In the genomic region with DNA sequence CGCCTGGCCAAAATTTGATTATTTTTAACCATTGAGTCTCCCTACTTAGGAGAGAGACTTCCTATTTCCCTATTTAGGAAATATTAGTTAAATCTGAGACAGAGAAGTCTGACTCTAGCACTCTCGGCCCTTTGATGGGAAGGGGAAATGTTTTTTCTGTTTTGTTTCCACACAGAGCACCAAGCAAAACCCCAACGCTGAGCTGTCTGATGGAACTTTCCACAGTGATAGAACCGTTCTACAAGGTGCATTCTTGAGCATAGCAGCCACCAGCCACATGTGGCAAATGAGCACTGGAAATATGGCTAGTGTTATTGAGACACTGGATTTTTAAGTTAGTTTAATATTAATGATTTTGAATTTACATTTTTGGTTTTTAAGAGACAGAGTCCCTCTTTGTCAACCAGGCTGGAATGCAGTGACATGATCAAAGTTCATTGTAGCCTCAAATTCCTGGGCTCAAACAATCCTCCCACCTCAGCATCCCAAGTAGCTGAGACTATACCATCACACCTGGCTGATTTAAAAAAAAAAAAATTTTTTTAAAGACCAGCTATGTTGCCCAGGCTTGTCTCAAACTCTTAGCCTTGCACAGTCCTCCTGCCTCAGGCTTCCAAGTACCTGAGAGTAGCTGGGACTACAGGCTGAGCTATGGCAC, we compare ENCODE assay signal across 2 cellular contexts.
A peak's percentile ranks its signal among the peaks of the same experiment; 100 is the strongest.
TF ChIP-seq lines count a peak whose summit lies in the region.

No MANE protein-coding gene starts in this region.

TF ChIP-seq in HepG2, 621 proteins besides CTCF, POLR2A, EP300 and RAD21 (continues in another document):
- TF ChIP-seq, protein P1, sequence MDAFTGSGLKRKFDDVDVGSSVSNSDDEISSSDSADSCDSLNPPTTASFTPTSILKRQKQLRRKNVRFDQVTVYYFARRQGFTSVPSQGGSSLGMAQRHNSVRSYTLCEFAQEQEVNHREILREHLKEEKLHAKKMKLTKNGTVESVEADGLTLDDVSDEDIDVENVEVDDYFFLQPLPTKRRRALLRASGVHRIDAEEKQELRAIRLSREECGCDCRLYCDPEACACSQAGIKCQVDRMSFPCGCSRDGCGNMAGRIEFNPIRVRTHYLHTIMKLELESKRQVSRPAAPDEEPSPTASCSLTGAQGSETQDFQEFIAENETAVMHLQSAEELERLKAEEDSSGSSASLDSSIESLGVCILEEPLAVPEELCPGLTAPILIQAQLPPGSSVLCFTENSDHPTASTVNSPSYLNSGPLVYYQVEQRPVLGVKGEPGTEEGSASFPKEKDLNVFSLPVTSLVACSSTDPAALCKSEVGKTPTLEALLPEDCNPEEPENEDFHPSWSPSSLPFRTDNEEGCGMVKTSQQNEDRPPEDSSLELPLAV (CRISPR knock-in tag; conservative IDR thresholded peaks at IDR 0.05; ENCODE audit: low read depth) = no peak
- TF ChIP-seq ZNF354B (CRISPR knock-in tag; IDR thresholded peaks at IDR 0.05) (no peak), ARNT2 (CRISPR knock-in tag; IDR thresholded peaks at IDR 0.05; ENCODE audit: low read depth) (no peak), MAFF (IDR thresholded peaks at IDR 0.05; ENCODE audit: low read depth, low read length) (no peak), ZNF431 (CRISPR knock-in tag; IDR thresholded peaks at IDR 0.05; ENCODE audit: borderline replicate concordance, low read depth) (no peak), NFIB (CRISPR knock-in tag; IDR thresholded peaks at IDR 0.05; ENCODE audit: borderline replicate concordance) (no peak), SOX6 (IDR thresholded peaks at IDR 0.05) (no peak), SOX6 (CRISPR knock-in tag; IDR thresholded peaks at IDR 0.05) (0 out of 2 replicates have a peak, but pooled peaks have one; percentile 18), NBN (conservative IDR thresholded peaks at IDR 0.05) (no peak), ZNF326 (CRISPR knock-in tag; IDR thresholded peaks at IDR 0.05; ENCODE audit: borderline replicate concordance) (no peak), SOX13 (IDR thresholded peaks at IDR 0.05) (no peak), SOX13 (CRISPR knock-in tag; conservative IDR thresholded peaks at IDR 0.05 in 1 of 2, IDR thresholded peaks at IDR 0.05 in 1 of 2) (0 out of 4 replicates have a peak, but pooled peaks of 1 of the 2 experiments have one; percentile 19), MAZ (IDR thresholded peaks at IDR 0.05; ENCODE audit: borderline replicate concordance, low read depth, low read length) (no peak), MAZ (CRISPR knock-in tag; IDR thresholded peaks at IDR 0.05; ENCODE audit: low read depth) (no peak), HNRNPL (IDR thresholded peaks at IDR 0.05; ENCODE audit: low read depth, low read length) (no peak), ELF1 (CRISPR knock-in tag; IDR thresholded peaks at IDR 0.05) (no peak), RXRA (CRISPR knock-in tag; IDR thresholded peaks at IDR 0.05) (no peak), ZNF34 (CRISPR knock-in tag; IDR thresholded peaks at IDR 0.05; ENCODE audit: borderline replicate concordance) (no peak), KLF16 (CRISPR knock-in tag; IDR thresholded peaks at IDR 0.05) (no peak), RFX3 (CRISPR knock-in tag; IDR thresholded peaks at IDR 0.05) (no peak)
- TF ChIP-seq, protein P2, sequence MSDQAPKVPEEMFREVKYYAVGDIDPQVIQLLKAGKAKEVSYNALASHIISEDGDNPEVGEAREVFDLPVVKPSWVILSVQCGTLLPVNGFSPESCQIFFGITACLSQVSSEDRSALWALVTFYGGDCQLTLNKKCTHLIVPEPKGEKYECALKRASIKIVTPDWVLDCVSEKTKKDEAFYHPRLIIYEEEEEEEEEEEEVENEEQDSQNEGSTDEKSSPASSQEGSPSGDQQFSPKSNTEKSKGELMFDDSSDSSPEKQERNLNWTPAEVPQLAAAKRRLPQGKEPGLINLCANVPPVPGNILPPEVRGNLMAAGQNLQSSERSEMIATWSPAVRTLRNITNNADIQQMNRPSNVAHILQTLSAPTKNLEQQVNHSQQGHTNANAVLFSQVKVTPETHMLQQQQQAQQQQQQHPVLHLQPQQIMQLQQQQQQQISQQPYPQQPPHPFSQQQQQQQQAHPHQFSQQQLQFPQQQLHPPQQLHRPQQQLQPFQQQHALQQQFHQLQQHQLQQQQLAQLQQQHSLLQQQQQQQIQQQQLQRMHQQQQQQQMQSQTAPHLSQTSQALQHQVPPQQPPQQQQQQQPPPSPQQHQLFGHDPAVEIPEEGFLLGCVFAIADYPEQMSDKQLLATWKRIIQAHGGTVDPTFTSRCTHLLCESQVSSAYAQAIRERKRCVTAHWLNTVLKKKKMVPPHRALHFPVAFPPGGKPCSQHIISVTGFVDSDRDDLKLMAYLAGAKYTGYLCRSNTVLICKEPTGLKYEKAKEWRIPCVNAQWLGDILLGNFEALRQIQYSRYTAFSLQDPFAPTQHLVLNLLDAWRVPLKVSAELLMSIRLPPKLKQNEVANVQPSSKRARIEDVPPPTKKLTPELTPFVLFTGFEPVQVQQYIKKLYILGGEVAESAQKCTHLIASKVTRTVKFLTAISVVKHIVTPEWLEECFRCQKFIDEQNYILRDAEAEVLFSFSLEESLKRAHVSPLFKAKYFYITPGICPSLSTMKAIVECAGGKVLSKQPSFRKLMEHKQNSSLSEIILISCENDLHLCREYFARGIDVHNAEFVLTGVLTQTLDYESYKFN (CRISPR knock-in tag; conservative IDR thresholded peaks at IDR 0.05) = 0 out of 2 replicates have a peak, but pooled peaks have one; percentile 23
- TF ChIP-seq, protein P3, sequence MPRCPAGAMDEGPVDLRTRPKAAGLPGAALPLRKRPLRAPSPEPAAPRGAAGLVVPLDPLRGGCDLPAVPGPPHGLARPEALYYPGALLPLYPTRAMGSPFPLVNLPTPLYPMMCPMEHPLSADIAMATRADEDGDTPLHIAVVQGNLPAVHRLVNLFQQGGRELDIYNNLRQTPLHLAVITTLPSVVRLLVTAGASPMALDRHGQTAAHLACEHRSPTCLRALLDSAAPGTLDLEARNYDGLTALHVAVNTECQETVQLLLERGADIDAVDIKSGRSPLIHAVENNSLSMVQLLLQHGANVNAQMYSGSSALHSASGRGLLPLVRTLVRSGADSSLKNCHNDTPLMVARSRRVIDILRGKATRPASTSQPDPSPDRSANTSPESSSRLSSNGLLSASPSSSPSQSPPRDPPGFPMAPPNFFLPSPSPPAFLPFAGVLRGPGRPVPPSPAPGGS (CRISPR knock-in tag; IDR thresholded peaks at IDR 0.05) = no peak

TF ChIP-seq in liver, 16 proteins besides CTCF, POLR2A, EP300 and RAD21:
- TF ChIP-seq FOXA1 (IDR thresholded peaks at IDR 0.05) (no peak), HNF4A (conservative IDR thresholded peaks at IDR 0.05) (peak; percentile 16 to 26)
